Comparison of ENCODE assay signal across 8 cellular contexts in the genomic region with DNA sequence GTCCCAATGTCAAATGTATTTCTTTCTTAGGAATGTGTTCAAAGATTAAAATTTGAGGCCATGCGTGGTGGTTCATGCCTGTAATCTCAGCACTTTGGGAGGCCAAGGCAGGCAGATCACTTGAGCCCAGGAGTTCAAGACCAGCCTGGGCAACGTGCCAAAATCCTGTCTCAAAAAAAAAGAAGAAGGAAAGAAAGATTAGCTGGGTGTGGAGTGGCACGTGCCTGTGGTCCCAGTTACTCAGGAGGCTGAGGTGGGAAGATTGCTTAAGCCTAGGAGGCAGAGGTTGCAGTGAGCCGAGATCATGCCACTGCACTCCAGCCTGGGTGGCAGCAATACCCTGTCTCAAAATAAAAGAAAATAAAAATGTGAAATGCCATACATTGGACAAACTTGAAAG.
A peak's percentile ranks its signal among the peaks of the same experiment; 100 is the strongest.
DNase-seq lines count a peak whose midpoint lies in the region; ATAC-seq and TF ChIP-seq lines count a peak whose summit lies in the region.
"Not testable (repeated sequence)": the region's sequence is repeated elsewhere in the genome, so short reads cannot be mapped to it uniquely, and the experiment has no call there.

No MANE protein-coding gene starts in this region.

- H3K9ac ChIP-seq in BLaER1 treated with 17β-estradiol and CSF1 and Interleukin-3, amounts not matched to agents 10 nM and 100 nM; HCT116 (ENCODE audit: low read length); mammary epithelial cell (ENCODE audit: insufficient read depth, low read length): not testable (repeated sequence)

- not testable (repeated sequence) for DNase-seq in HCT116 (ENCODE audit: low read depth, low spot score)
- DNase-seq in LoVo (ENCODE audit: low spot score) (peak; percentile 23), NCI-H226 (peak; percentile 16), SKM-1 treated with dmso at 0.1 percent for 144 hours (lab: John Stamatoyannopoulos, UW; ENCODE audit: unreplicated experiment) (peak; percentile 8), mammary epithelial cell (peak; percentile 44), hepatocyte (ENCODE audit: low spot score) (peak; percentile 34), renal cortical epithelial cell (ENCODE audit: low read depth) (peak; percentile 73)

- not testable (repeated sequence) for ATAC-seq in HCT116

- not testable (repeated sequence) for H3K36me3 ChIP-seq in BLaER1 treated with 17β-estradiol and CSF1 and Interleukin-3, amounts not matched to agents 10 nM and 100 nM; HCT116 (ENCODE audit: control insufficient read depth in 1 of 2, insufficient read depth in 2 of 2, low read length in 2 of 2); mammary epithelial cell (ENCODE audit: insufficient read depth, low read length); hepatocyte (replicated peaks; ENCODE audit: insufficient read depth, low read depth)

- in situ Hi-C loops in mammary epithelial cell (cut with MboI; ENCODE audit: low sequenced_read_pairs in 2 of 2): not testable (repeated sequence)

- H3K27ac ChIP-seq in BLaER1 treated with 17β-estradiol and CSF1 and Interleukin-3, amounts not matched to agents 10 nM and 100 nM; HCT116 (ENCODE audit: low read depth, low read length); mammary epithelial cell (ENCODE audit: insufficient read depth, low read depth, low read length); hepatocyte: not testable (repeated sequence)

- WGBS in mammary epithelial cell (ENCODE audit: low coverage, missing lambda C conversion rate): 25% methylated on average over 3 of the region's 4 CpGs
- WGBS in hepatocyte (ENCODE audit: low lambda C conversion rate, missing lambda C conversion rate): 60% methylated on average over 4 of the region's 4 CpGs

- H4K20me1 ChIP-seq in BLaER1 treated with 17β-estradiol and CSF1 and Interleukin-3, amounts not matched to agents 10 nM and 100 nM; HCT116 (ENCODE audit: insufficient read depth); mammary epithelial cell (ENCODE audit: insufficient read depth, low read length); hepatocyte (ENCODE audit: insufficient read depth, poor library complexity, severe bottlenecking): not testable (repeated sequence)

- intact Hi-C loops in HCT116 (cut with micrococcal nuclease); mammary epithelial cell (cut with micrococcal nuclease): not testable (repeated sequence)

- not testable (repeated sequence) for H3K4me3 ChIP-seq in BLaER1 treated with 17β-estradiol and CSF1 and Interleukin-3, amounts not matched to agents 10 nM and 100 nM; HCT116 (replicated peaks in 1 of 2; ENCODE audit: low read depth in 1 of 2, low read length in 2 of 2); mammary epithelial cell (replicated peaks in 1 of 3; ENCODE audit: insufficient read depth in 1 of 3, low read depth in 2 of 3, low read length in 3 of 3); hepatocyte

- H3K9me2 ChIP-seq in HCT116 (ENCODE audit: insufficient read depth); hepatocyte (replicated peaks; ENCODE audit: insufficient read depth): not testable (repeated sequence)

- TF ChIP-seq CTCF in HCT116 (IDR thresholded peaks at IDR 0.05 in 2 of 3, conservative IDR thresholded peaks at IDR 0.05 in 1 of 3; ENCODE audit: borderline replicate concordance in 1 of 3, insufficient read depth in 1 of 3, low read depth in 2 of 3, low read length in 2 of 3); mammary epithelial cell (conservative IDR thresholded peaks at IDR 0.05 in 1 of 2, IDR thresholded peaks at IDR 0.05 in 1 of 2; ENCODE audit: extremely low read depth in 1 of 2, insufficient read depth in 1 of 2, low read depth in 1 of 2, low read length in 2 of 2); hepatocyte (IDR thresholded peaks at IDR 0.05; ENCODE audit: poor library complexity): not testable (repeated sequence)

- not testable (repeated sequence) for H3K79me2 ChIP-seq in HCT116 (ENCODE audit: insufficient read depth, low read length); mammary epithelial cell (ENCODE audit: insufficient read depth, low read length); hepatocyte

- not testable (repeated sequence) for H2AFZ ChIP-seq in HCT116 (ENCODE audit: low read depth, low read length, poor library complexity, severe bottlenecking); mammary epithelial cell (ENCODE audit: low read depth, low read length); hepatocyte

- RAD21 ChIA-PET in HCT116 (lab: Charles Lee; ENCODE audit: low non-redundant PET in 1 of 2, low total read pairs in 2 of 2, uncharacterized antibody in 2 of 2, unreplicated experiment in 2 of 2): interaction anchor here in 1 of 2 experiments (0.7 kb wide), 1 partner anchor 56 kb away, joined by 3 read pairs; no protein-coding TSS in a partner anchor

- BruUV-seq in HCT116 (replicated peaks; lab: Mats Ljungman, UMichigan); mammary epithelial cell (replicated peaks; lab: Mats Ljungman, UMichigan): not testable (repeated sequence)

- H3K27me3 ChIP-seq in BLaER1 treated with 17β-estradiol and CSF1 and Interleukin-3, amounts not matched to agents 10 nM and 100 nM; HCT116 (ENCODE audit: insufficient read depth, low read length); mammary epithelial cell (ENCODE audit: insufficient read depth, low read length); hepatocyte: not testable (repeated sequence)

- peaks cover 18 to 37% (median 22%) of the 10 kb centered on the region in 10 experiments for H3K4me1 ChIP-seq in BLaER1 treated with 17β-estradiol and CSF1 and Interleukin-3, amounts not matched to agents 10 nM and 100 nM
- not testable (repeated sequence) for H3K4me1 ChIP-seq in HCT116 (ENCODE audit: control insufficient read depth in 1 of 2, insufficient read depth in 2 of 2, low read length in 2 of 2); mammary epithelial cell (ENCODE audit: insufficient read depth, low read length)
- peaks cover 13% of the 10 kb centered on the region for H3K4me1 ChIP-seq in hepatocyte (ENCODE audit: insufficient read depth)

- TF ChIP-seq POLR2A in HCT116 (IDR thresholded peaks at IDR 0.05; ENCODE audit: borderline replicate concordance, extremely low read depth, insufficient read depth, insufficient read length): not testable (repeated sequence)

- TF ChIP-seq RAD21 in HCT116 (IDR thresholded peaks at IDR 0.05; ENCODE audit: low read depth): not testable (repeated sequence)

- POLR2A ChIA-PET in HCT116 (lab: Charles Lee): not testable (repeated sequence)

- dilution Hi-C loops in mammary epithelial cell (cut with HindIII; ENCODE audit: low sequenced_read_pairs): not testable (repeated sequence)

- peaks cover 44 to 64% (median 54%) of the 10 kb centered on the region in 11 experiments for H3K9me3 ChIP-seq in BLaER1 treated with 17β-estradiol and CSF1 and Interleukin-3, amounts not matched to agents 10 nM and 100 nM (replicated peaks in 1 of 11)
- H3K9me3 ChIP-seq in HCT116 (ENCODE audit: control insufficient read depth in 1 of 2, insufficient read depth in 1 of 2, low read depth in 1 of 2, low read length in 2 of 2); mammary epithelial cell (replicated peaks; ENCODE audit: insufficient read depth, low read length); hepatocyte (ENCODE audit: low read depth): not testable (repeated sequence)

- CTCF ChIA-PET in HCT116 (lab: Charles Lee); mammary epithelial cell (lab: Charles Lee; ENCODE audit: low non-redundant PET): not testable (repeated sequence)

- H3K4me2 ChIP-seq in BLaER1 treated with 17β-estradiol and CSF1 and Interleukin-3, amounts not matched to agents 10 nM and 100 nM: peak overlapping the region in 9 of 11 experiments; percentile 2 to 75 (median 25); a peak in 14 of 22 replicates
- H3K4me2 ChIP-seq in HCT116 (ENCODE audit: low read length); mammary epithelial cell (ENCODE audit: insufficient read depth, low read depth, low read length); hepatocyte: not testable (repeated sequence)

TF ChIP-seq in HCT116, 20 proteins besides CTCF, POLR2A, EP300 and RAD21:
- TF ChIP-seq, protein P1, sequence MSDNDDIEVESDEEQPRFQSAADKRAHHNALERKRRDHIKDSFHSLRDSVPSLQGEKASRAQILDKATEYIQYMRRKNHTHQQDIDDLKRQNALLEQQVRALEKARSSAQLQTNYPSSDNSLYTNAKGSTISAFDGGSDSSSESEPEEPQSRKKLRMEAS (IDR thresholded peaks at IDR 0.05): 0 out of 2 replicates have a peak, but pooled peaks have one; percentile 14
TF ChIP-seq in HCT116: peak in this region for 1; not testable (repeated sequence) for 19.
